Comparison of ENCODE assay signal across 1 cellular context in genomic region chr2:234495076-234495800, GRCh38.
TF ChIP-seq lines count a peak whose summit lies in the region.

No MANE protein-coding gene starts in this region.

TF ChIP-seq in GM12878, 131 proteins besides CTCF, POLR2A, EP300 and RAD21 (continued from another document):
- TF ChIP-seq CUX1 (IDR thresholded peaks at IDR 0.05; ENCODE audit: insufficient replicate concordance, low read depth, low read length): no peak
